ENCODE assay signal across 10 cellular contexts in the genomic region with DNA sequence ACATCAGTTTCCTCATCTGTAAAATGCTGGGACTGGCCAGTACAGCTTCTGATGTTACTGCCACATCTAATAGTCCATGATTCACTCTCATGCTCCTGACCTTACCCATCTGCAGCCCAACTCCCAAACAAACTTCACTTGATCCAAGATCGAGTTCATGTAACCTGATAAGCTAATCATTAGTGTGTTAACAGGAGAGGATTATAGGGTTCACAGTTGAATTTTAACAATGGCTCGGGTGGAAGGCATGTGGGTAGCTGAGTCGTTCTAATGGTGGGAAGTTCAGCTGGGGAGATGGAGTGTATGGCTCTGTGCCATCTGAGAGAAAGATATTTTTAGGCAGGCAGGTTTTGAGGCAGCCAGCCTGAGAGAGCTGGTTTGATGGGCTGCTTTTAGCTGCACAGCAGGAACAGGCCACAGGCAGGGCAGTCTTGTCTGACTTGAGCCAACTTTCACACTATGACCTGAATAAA. TPM values are rescaled to one million over a fixed set of nuclear protein-coding genes. Genes with fewer than 3 reads are reported as not detected.
A peak's percentile ranks its signal among the peaks of the same experiment; 100 is the strongest.
DNase-seq lines count a peak whose midpoint lies in the region; ATAC-seq and TF ChIP-seq lines count a peak whose summit lies in the region.
"Had no signal": no experiment of that assay in that cellular context is flagged by ENCODE, and none has a peak within 500 bp of the region (broad histone marks: within the 10 kb centered on the region; RNA-seq: fewer than 3 reads in every experiment).

No MANE protein-coding gene starts in this region.

- no peak for TF ChIP-seq POLR2A in HCT116 (IDR thresholded peaks at IDR 0.05; ENCODE audit: borderline replicate concordance, extremely low read depth, insufficient read depth, insufficient read length)

- BruUV-seq in HCT116 (replicated peaks; lab: Mats Ljungman, UMichigan): no TSS peak
- BruUV-seq in Panc1 (replicated peaks; lab: Mats Ljungman, UMichigan): no TSS peak

- H4K20me1 ChIP-seq in HCT116 (ENCODE audit: insufficient read depth): no peaks in the 10 kb centered on the region

- no peak overlapping the region for H2AFZ ChIP-seq in HCT116 (ENCODE audit: low read depth, low read length, poor library complexity, severe bottlenecking)

- H3K9me3 ChIP-seq in HCT116 (ENCODE audit: control insufficient read depth in 1 of 2, insufficient read depth in 1 of 2, low read depth in 1 of 2, low read length in 2 of 2): no peaks in the 10 kb centered on the region
- no peaks in the 10 kb centered on the region for H3K9me3 ChIP-seq in Panc1 (ENCODE audit: control insufficient read depth, insufficient read depth, low read depth, low read length)
- no peaks in the 10 kb centered on the region for H3K9me3 ChIP-seq in T-helper 17 cell (ENCODE audit: control insufficient read depth, low read length, poor library complexity, severe bottlenecking)
- H3K9me3 ChIP-seq: Peyer's patch had no signal

- intact Hi-C loops in HCT116 (cut with micrococcal nuclease) (no loop called here), Panc1 (cut with micrococcal nuclease; ENCODE audit: unreplicated experiment) (no loop called here), left ventricle myocardium superior (cut with micrococcal nuclease) (no loop called here)

- POLR2A ChIA-PET in HCT116 (lab: Charles Lee) (interaction anchor here (0.9 kb wide), 1 partner anchor 34 kb away, joined by 3 read pairs; no protein-coding TSS in a partner anchor), Panc1 (lab: Charles Lee) (interaction anchor here (0.5 to 0.9 kb wide), 3 partner anchors 17 to 413 kb away, joined by 3 to 14 read pairs (median 3); no protein-coding TSS in a partner anchor)

- H3K4me3 Mint-ChIP-seq in T-helper 17 cell: no peak overlapping the region

- DNase-seq in Caki2 (ENCODE audit: low read depth): peak; percentile 87
- no peak for DNase-seq in HCT116 (ENCODE audit: low read depth, low spot score)
- DNase-seq in Panc1 (ENCODE audit: low read depth, low spot score): no peak
- DNase-seq in left ventricle myocardium superior: peak; percentile 58
- no peak for DNase-seq in retina
- no peak for DNase-seq in activated T-cell treated with anti-CD3 and anti-CD28 coated beads for 4 hours
- no peak for DNase-seq in T-helper 17 cell
- DNase-seq in GM20000 (ENCODE audit: low spot score): no peak
- DNase-seq: activated naive CD4-positive, alpha-beta T cell treated with anti-CD3 and anti-CD28 coated beads, Interleukin-2, amount 50 U/mL, for 16 hours had no signal

- RAD21 ChIA-PET in HCT116 (lab: Charles Lee; ENCODE audit: low non-redundant PET in 1 of 2, low total read pairs in 2 of 2, uncharacterized antibody in 2 of 2, unreplicated experiment in 2 of 2): no interaction called here

- no peaks in the 10 kb centered on the region for H3K27me3 Mint-ChIP-seq in T-helper 17 cell

- H3K27ac ChIP-seq in HCT116 (ENCODE audit: low read depth, low read length) (no peak overlapping the region), Panc1 (ENCODE audit: low read length) (no peak overlapping the region)
- H3K27ac ChIP-seq: Peyer's patch had no signal

- H3K4me1 ChIP-seq in HCT116 (ENCODE audit: control insufficient read depth in 1 of 2, insufficient read depth in 2 of 2, low read length in 2 of 2) (peaks cover 0 to 12% of the 10 kb centered on the region in 2 experiments; a peak in 1 of 4 replicates), Panc1 (ENCODE audit: control insufficient read depth, insufficient read depth, low read length) (no peaks in the 10 kb centered on the region; the same call in 1 of the 2 replicates)

- CTCF ChIA-PET in HCT116 (lab: Charles Lee): interaction anchor here (1.7 kb wide), 1 partner anchor 118 kb away, joined by 8 read pairs; no protein-coding TSS in a partner anchor
- CTCF ChIA-PET in Panc1 (lab: Charles Lee): no interaction called here

- H3K27me3 ChIP-seq in HCT116 (ENCODE audit: insufficient read depth, low read length) (no peaks in the 10 kb centered on the region), Panc1 (ENCODE audit: control insufficient read depth, insufficient read depth, low read length) (no peaks in the 10 kb centered on the region)
- H3K27me3 ChIP-seq: Peyer's patch had no signal

- in situ Hi-C loops in Caki2 (cut with HindIII; ENCODE audit: low pct_unique_long_range_greater_than_20kb, low sequenced_read_pairs) (no loop called here), Panc1 (cut with HindIII; ENCODE audit: low pct_unique_long_range_greater_than_20kb, low sequenced_read_pairs) (no loop called here)

- no peak overlapping the region for H3K27ac Mint-ChIP-seq in T-helper 17 cell

- ATAC-seq in HCT116 (peak; percentile 50; the same call in 1 of the 2 replicates), Panc1 (peak; percentile 42; the same call in 1 of the 2 replicates), left ventricle myocardium superior (peak; percentile 90), T-helper 17 cell (no peak)

- peaks cover 5% of the 10 kb centered on the region for H3K36me3 Mint-ChIP-seq in T-helper 17 cell (ENCODE audit: low read depth)

- H3K4me3 ChIP-seq in HCT116 (replicated peaks in 1 of 2; ENCODE audit: low read depth in 1 of 2, low read length in 2 of 2) (no peak overlapping the region), Panc1 (ENCODE audit: low read depth in 2 of 2, low read length in 2 of 2) (no peak overlapping the region)
- H3K4me3 ChIP-seq: Peyer's patch had no signal

- TF ChIP-seq RAD21 in HCT116 (IDR thresholded peaks at IDR 0.05; ENCODE audit: low read depth): no peak

- H3K9ac ChIP-seq in HCT116 (ENCODE audit: low read length): no peak overlapping the region

- no peaks in the 10 kb centered on the region for H3K9me2 ChIP-seq in HCT116 (ENCODE audit: insufficient read depth)

- H3K4me2 ChIP-seq in HCT116 (ENCODE audit: low read length): no peak overlapping the region

- H3K79me2 ChIP-seq in HCT116 (ENCODE audit: insufficient read depth, low read length): no peaks in the 10 kb centered on the region

- TF ChIP-seq CTCF in HCT116 (IDR thresholded peaks at IDR 0.05 in 2 of 3, conservative IDR thresholded peaks at IDR 0.05 in 1 of 3; ENCODE audit: borderline replicate concordance in 1 of 3, insufficient read depth in 1 of 3, low read depth in 2 of 3, low read length in 2 of 3): no peak
- no peak for TF ChIP-seq CTCF in Panc1 (IDR thresholded peaks at IDR 0.05)
- no peak for TF ChIP-seq CTCF in GM20000 (IDR thresholded peaks at IDR 0.05; ENCODE audit: extremely low read depth, missing control alignments)

- H3K4me1 Mint-ChIP-seq in T-helper 17 cell: peaks cover 3% of the 10 kb centered on the region

- H3K36me3 ChIP-seq in HCT116 (ENCODE audit: control insufficient read depth in 1 of 2, insufficient read depth in 2 of 2, low read length in 2 of 2) (no peaks in the 10 kb centered on the region), Panc1 (ENCODE audit: control insufficient read depth, insufficient read depth, low read length) (no peaks in the 10 kb centered on the region)
- H3K36me3 ChIP-seq: Peyer's patch had no signal

TF ChIP-seq in HCT116, 20 proteins besides CTCF, POLR2A, EP300 and RAD21:
- no peak for TF ChIP-seq POLR2AphosphoS5 (IDR thresholded peaks at IDR 0.05; ENCODE audit: low read depth, low read length)
- no peak for TF ChIP-seq ZNF274 (IDR thresholded peaks at IDR 0.05; ENCODE audit: low read depth, low read length)
- no peak for TF ChIP-seq SRF (IDR thresholded peaks at IDR 0.05; ENCODE audit: low read depth)
- no peak for TF ChIP-seq EGR1 (IDR thresholded peaks at IDR 0.05; ENCODE audit: low read depth)

RNA-seq across cellular contexts. Expression of gene NFE2L2, which starts 17.6 kb away (rescaled TPM):
- total RNA-seq in Caki2 (2014; rRNA removed; shearing (Covaris generic); ENCODE audit: low replicate concordance): 57.2 and 108 TPM in 2 replicates
- 106 TPM for total RNA-seq in HCT116 (2021; ENCODE audit: unreplicated experiment)
- 66.5 and 78.3 TPM in 2 replicates for polyA plus RNA-seq in HCT116 (2012)
- total RNA-seq in Panc1 (2021; ENCODE audit: unreplicated experiment): 104 TPM
- polyA plus RNA-seq in Panc1 (2012; ENCODE audit: insufficient read length): 58.2 TPM
- 50.6 TPM for total RNA-seq in left ventricle myocardium superior
- total RNA-seq in T-helper 17 cell: 10 to 100 TPM; 58.0 to 65.5 TPM

Comparison
In these comparisons a context has a peak if more than half of its experiments do, and no peak if none do; other contexts are left out.
1. DNase-seq: peak in Caki2 (single experiment) and left ventricle myocardium superior (single experiment); none in HCT116 (single experiment), Panc1 (single experiment), retina (single experiment), activated T-cell treated with anti-CD3 and anti-CD28 coated beads for 4 hours (single experiment), T-helper 17 cell (0 of 3) and GM20000 (single experiment).